21 cellular contexts compared by ENCODE assay signal in genomic region chr10:70541738-70542564, GRCh38.
A peak's percentile ranks its signal among the peaks of the same experiment; 100 is the strongest.
DNase-seq lines count a peak whose midpoint lies in the region; ATAC-seq, FAIRE-seq and TF ChIP-seq lines count a peak whose summit lies in the region.
"Had no signal": no experiment of that assay in that cellular context is flagged by ENCODE, and none has a peak within 500 bp of the region (broad histone marks: within the 10 kb centered on the region; RNA-seq: fewer than 3 reads in every experiment).

No MANE protein-coding gene starts in this region.

- no peak overlapping the region for H3K4me2 ChIP-seq in HepG2 (ENCODE audit: low read depth, low read length)
- no peak overlapping the region for H3K4me2 ChIP-seq in OCI-LY1 (ENCODE audit: low read length)
- H3K4me2 ChIP-seq in K562 (ENCODE audit: insufficient read depth, low read length), result no peak overlapping the region

- TF ChIP-seq RAD21 in HepG2 (CRISPR knock-in tag; IDR thresholded peaks at IDR 0.05), result no peak
- no peak for TF ChIP-seq RAD21 in K562 (CRISPR knock-in tag; conservative IDR thresholded peaks at IDR 0.05 in 1 of 2, IDR thresholded peaks at IDR 0.05 in 1 of 2)

- no peak for TF ChIP-seq CTCF in HepG2 (CRISPR knock-in tag; IDR thresholded peaks at IDR 0.05)
- no peak for TF ChIP-seq CTCF in right lobe of liver (IDR thresholded peaks at IDR 0.05)
- TF ChIP-seq CTCF in OCI-LY1 (IDR thresholded peaks at IDR 0.05; ENCODE audit: low read length), result no peak
- no peak for TF ChIP-seq CTCF in K562 (IDR thresholded peaks at IDR 0.05 in 2 of 3, conservative IDR thresholded peaks at IDR 0.05 in 1 of 3; ENCODE audit: insufficient read depth in 2 of 3, low read depth in 1 of 3, low read length in 3 of 3)
- TF ChIP-seq CTCF in type B pancreatic cell (conservative IDR thresholded peaks at IDR 0.05), result no peak

- no peak overlapping the region for H3K9ac ChIP-seq in HepG2 (ENCODE audit: insufficient read depth, low read depth, low read length)
- no peak overlapping the region for H3K9ac ChIP-seq in OCI-LY1 (ENCODE audit: low read length)
- peak overlapping the region in 1 of 2 experiments; percentile 57; a peak in 1 of 4 replicates for H3K9ac ChIP-seq in K562 (ENCODE audit: insufficient read depth in 1 of 2, low read depth in 2 of 2, low read length in 2 of 2)

- H3K79me2 ChIP-seq in HepG2 (ENCODE audit: insufficient read depth, low read length), result no peaks in the 10 kb centered on the region
- H3K79me2 ChIP-seq in OCI-LY1 (ENCODE audit: insufficient read depth, low read length), result no peaks in the 10 kb centered on the region
- no peaks in the 10 kb centered on the region for H3K79me2 ChIP-seq in K562 (ENCODE audit: control insufficient read depth, insufficient read depth, low read length)

- no peak for FAIRE-seq in HepG2 (lab: Jason Lieb, UNC)
- peak; percentile 56 for FAIRE-seq in K562 (lab: Jason Lieb, UNC)

- H3K4me1 ChIP-seq in HepG2 (ENCODE audit: insufficient read depth, low read length) (peaks cover 32% of the 10 kb centered on the region), right lobe of liver (peaks cover 0 to 7% (median 0%) of the 10 kb centered on the region in 4 donors), OCI-LY1 (ENCODE audit: insufficient read depth, low read length, severe bottlenecking) (peaks cover 37% of the 10 kb centered on the region), K562 (replicated peaks in 1 of 2; ENCODE audit: control insufficient read depth in 2 of 2, insufficient read depth in 2 of 2, low read length in 2 of 2) (peaks cover 0 to 42% of the 10 kb centered on the region in 2 experiments; a peak in 3 of 5 replicates)

- H3K9me3 ChIP-seq in HepG2 (ENCODE audit: low read length) (no peaks in the 10 kb centered on the region), right lobe of liver (no peaks in the 10 kb centered on the region), OCI-LY1 (ENCODE audit: low read length) (no peaks in the 10 kb centered on the region), K562 (replicated peaks; ENCODE audit: control insufficient read depth, insufficient read depth, low read depth, low read length) (no peaks in the 10 kb centered on the region)

- H4K20me1 ChIP-seq in HepG2 (ENCODE audit: insufficient read depth, low read length), result no peaks in the 10 kb centered on the region
- H4K20me1 ChIP-seq in OCI-LY1 (ENCODE audit: insufficient read depth, low read length), result no peaks in the 10 kb centered on the region
- peaks cover 11% of the 10 kb centered on the region; the same call in 1 of the 2 replicates for H4K20me1 ChIP-seq in K562 (replicated peaks; ENCODE audit: control insufficient read depth, insufficient read depth, low read length)

- no peak overlapping the region for H3K4me3 Mint-ChIP-seq in type B pancreatic cell
- H3K4me3 Mint-ChIP-seq in activated T-cell treated with anti-CD3 and anti-CD28 coated beads, Interleukin-2, amount 50 U/mL, for 72 hours, result no peak overlapping the region
- H3K4me3 Mint-ChIP-seq: B cell; CD4-positive, CD25-positive, alpha-beta regulatory T cell had no signal

- H3K27ac ChIP-seq in HepG2 (ENCODE audit: extremely low read length, insufficient read depth, low read length) (no peak overlapping the region), right lobe of liver (no peak overlapping the region), OCI-LY1 (ENCODE audit: low read depth, low read length, poor library complexity, severe bottlenecking) (peak overlapping the region; percentile 69), K562 (ENCODE audit: extremely low read depth, low read depth, low read length) (no peak overlapping the region)
- H3K27ac ChIP-seq: RWPE1, SK-N-MC had no signal

- H3K27me3 Mint-ChIP-seq in type B pancreatic cell, result no peaks in the 10 kb centered on the region
- H3K27me3 Mint-ChIP-seq in activated T-cell treated with anti-CD3 and anti-CD28 coated beads, Interleukin-2, amount 50 U/mL, for 72 hours (ENCODE audit: low read depth), result no peaks in the 10 kb centered on the region
- H3K27me3 Mint-ChIP-seq: B cell; CD4-positive, CD25-positive, alpha-beta regulatory T cell; IgD-negative memory B cell had no signal

- H2AFZ ChIP-seq in HepG2 (ENCODE audit: low read length) (no peak overlapping the region), OCI-LY1 (ENCODE audit: low read length) (no peak overlapping the region), K562 (ENCODE audit: low read depth, low read length) (no peak overlapping the region)

- no peaks in the 10 kb centered on the region for H3F3A ChIP-seq in OCI-LY1 (ENCODE audit: insufficient read depth, low read length)

- H3K27me3 ChIP-seq in HepG2 (ENCODE audit: control insufficient read depth in 1 of 2, insufficient read depth in 2 of 2, low read length in 2 of 2) (peaks cover 3 to 27% of the 10 kb centered on the region in 2 experiments; a peak in 3 of 5 replicates), right lobe of liver (no peaks in the 10 kb centered on the region), OCI-LY1 (ENCODE audit: insufficient read depth, low read length) (no peaks in the 10 kb centered on the region), K562 (ENCODE audit: control insufficient read depth in 2 of 2, insufficient read depth in 2 of 2, low read length in 2 of 2) (peaks cover 3 to 35% of the 10 kb centered on the region in 2 experiments; a peak in 2 of 5 replicates)

- TF ChIP-seq EP300 in HepG2 (IDR thresholded peaks at IDR 0.05; ENCODE audit: low read depth in 2 of 2, low read length in 2 of 2), result no peak
- TF ChIP-seq EP300 in HepG2 (CRISPR knock-in tag; IDR thresholded peaks at IDR 0.05; ENCODE audit: borderline replicate concordance), result no peak
- TF ChIP-seq EP300 in K562 (IDR thresholded peaks at IDR 0.05; ENCODE audit: low read length), result no peak

- in situ Hi-C loops in HepG2 (cut with HindIII; ENCODE audit: extremely low pct_ligation_motif_present, low pct_unique_long_range_greater_than_20kb), result no loop called here
- in situ Hi-C loops in K562 (cut with MboI), result no loop called here

- H3K9me2 ChIP-seq in OCI-LY1 (ENCODE audit: low read depth, low read length), result no peaks in the 10 kb centered on the region

- 13% methylated on average over 9 of the region's 14 CpGs for WGBS in HepG2 (ENCODE audit: low lambda C conversion rate)
- WGBS in right lobe of liver (ENCODE audit: insufficient coverage, low coverage, low lambda C conversion rate, missing lambda C conversion rate), result 56% methylated on average over 7 of the region's 14 CpGs
- 2% methylated on average over 14 of the region's 14 CpGs for WGBS in K562 (ENCODE audit: insufficient coverage, low coverage, missing lambda C conversion rate)

- no TSS peak for BruUV-seq in HepG2 (replicated peaks; lab: Mats Ljungman, UMichigan)
- BruUV-seq in K562 (replicated peaks; lab: Mats Ljungman, UMichigan), result no TSS peak

- intact Hi-C loops in HepG2 (cut with micrococcal nuclease; ENCODE audit: unreplicated experiment) (loop anchor here (2.0 kb wide), 1 partner anchor 161 kb away; no protein-coding TSS in a partner anchor), right lobe of liver (cut with DNase I) (no loop called here), K562 (cut with micrococcal nuclease) (loop anchor here (2.0 to 10.0 kb wide), 2 partner anchors 159 to 663 kb away; partner anchors contain the start of gene LRRC20)

- H3K27ac Mint-ChIP-seq in type B pancreatic cell, result peak overlapping the region; percentile 0
- H3K27ac Mint-ChIP-seq in activated T-cell treated with anti-CD3 and anti-CD28 coated beads, Interleukin-2, amount 50 U/mL, for 72 hours, result no peak overlapping the region
- H3K27ac Mint-ChIP-seq: B cell; CD4-positive, CD25-positive, alpha-beta regulatory T cell; IgD-negative memory B cell had no signal

- H3K4me3 ChIP-seq in HepG2 (replicated peaks in 1 of 3; ENCODE audit: insufficient read depth in 1 of 3, low read depth in 2 of 3, low read length in 3 of 3), result no peak overlapping the region
- no peak overlapping the region for H3K4me3 ChIP-seq in right lobe of liver
- no peak overlapping the region for H3K4me3 ChIP-seq in OCI-LY1 (ENCODE audit: low read depth, low read length, poor library complexity, severe bottlenecking)
- H3K4me3 ChIP-seq in K562, result no peak overlapping the region
- H3K4me3 ChIP-seq: SK-N-MC had no signal

- DNase-seq in HepG2 (ENCODE audit: low spot score) (no peak), right lobe of liver (no peak), K562 (ENCODE audit: extremely low read depth in 1 of 4, low spot score in 3 of 4) (peak in 1 of 4 experiments; percentile 37), type B pancreatic cell (ENCODE audit: extremely low spot score, unreplicated experiment) (no peak), NCI-H510A treated with DMSO at 0.1 percent for 48 hours (lab: John Stamatoyannopoulos, UW) (no peak)
- no peak for DNase-seq in activated T-cell treated with anti-CD3 and anti-CD28 coated beads, Interleukin-2, amount 50 U/mL, for 72 hours
- DNase-seq: CD4-positive, CD25-positive, alpha-beta regulatory T cell; EL; H7; NCI-H1092; NCI-H146; NCI-H2081 treated with DMSO at 0.1 percent for 48 hours; NCI-H510A; NCI-H82; T-helper 1 cell had no signal

- peaks cover 14% of the 10 kb centered on the region for H3K4me1 Mint-ChIP-seq in type B pancreatic cell (ENCODE audit: unreplicated experiment)
- no peaks in the 10 kb centered on the region for H3K4me1 Mint-ChIP-seq in activated T-cell treated with anti-CD3 and anti-CD28 coated beads, Interleukin-2, amount 50 U/mL, for 72 hours (ENCODE audit: low read depth)
- H3K4me1 Mint-ChIP-seq: B cell had no signal

- no peak for ATAC-seq in HepG2
- ATAC-seq in right lobe of liver, result no peak
- no peak for ATAC-seq in K562
- ATAC-seq in GM18520 (IDR thresholded peaks at IDR 0.05; ENCODE audit: unreplicated experiment), result no peak
- no peak for ATAC-seq in activated T-cell treated with anti-CD3 and anti-CD28 coated beads, Interleukin-2, amount 50 U/mL, for 72 hours (replicated peaks in 1 of 2)

- POLR2A ChIA-PET in HepG2 (lab: Yijun Ruan, JAX) (no interaction called here), K562 (lab: Yijun Ruan, JAX) (interaction anchor here (0.7 kb wide), 1 partner anchor 13 kb away, joined by 3 read pairs; no protein-coding TSS in a partner anchor)

- H3K9me1 ChIP-seq in K562 (ENCODE audit: control insufficient read depth, insufficient read depth, low read length), result no peaks in the 10 kb centered on the region

- peaks cover 4% of the 10 kb centered on the region for H3K36me3 Mint-ChIP-seq in type B pancreatic cell
- no peaks in the 10 kb centered on the region for H3K36me3 Mint-ChIP-seq in activated T-cell treated with anti-CD3 and anti-CD28 coated beads, Interleukin-2, amount 50 U/mL, for 72 hours (ENCODE audit: insufficient read depth in 2 of 2)
- H3K36me3 Mint-ChIP-seq: CD4-positive, CD25-positive, alpha-beta regulatory T cell; IgD-negative memory B cell had no signal

- CTCF ChIA-PET in HepG2 (lab: Yijun Ruan, JAX; ENCODE audit: low intra/inter-chr PET ratio, low total read pairs) (interaction anchor here (1.5 to 2.0 kb wide), 3 partner anchors 81 to 162 kb away, joined by 4 to 14 read pairs (median 4); no protein-coding TSS in a partner anchor), K562 (lab: Yijun Ruan, JAX; ENCODE audit: low intra/inter-chr PET ratio) (interaction anchor here (0.6 to 1.3 kb wide), 3 partner anchors 80 to 338 kb away, joined by 3 to 8 read pairs (median 3); no protein-coding TSS in a partner anchor)

- no peaks in the 10 kb centered on the region for H3K36me3 ChIP-seq in HepG2 (replicated peaks in 1 of 2; ENCODE audit: control insufficient read depth in 1 of 2, insufficient read depth in 2 of 2, low read length in 2 of 2)
- no peaks in the 10 kb centered on the region for H3K36me3 ChIP-seq in right lobe of liver
- H3K36me3 ChIP-seq in OCI-LY1 (ENCODE audit: insufficient read depth, low read length), result peaks cover 92% of the 10 kb centered on the region
- H3K36me3 ChIP-seq in K562 (ENCODE audit: control insufficient read depth, insufficient read depth, low read length), result no peaks in the 10 kb centered on the region

- TF ChIP-seq POLR2A in HepG2 (IDR thresholded peaks at IDR 0.05; ENCODE audit: insufficient read depth in 1 of 2, low read depth in 2 of 2, low read length in 2 of 2), result no peak
- no peak for TF ChIP-seq POLR2A in right lobe of liver (IDR thresholded peaks at IDR 0.05)
- TF ChIP-seq POLR2A in K562 (conservative IDR thresholded peaks at IDR 0.05), result no peak

- H3K9me3 Mint-ChIP-seq in type B pancreatic cell, result no peaks in the 10 kb centered on the region
- no peaks in the 10 kb centered on the region for H3K9me3 Mint-ChIP-seq in activated T-cell treated with anti-CD3 and anti-CD28 coated beads, Interleukin-2, amount 50 U/mL, for 72 hours
- H3K9me3 Mint-ChIP-seq: CD4-positive, CD25-positive, alpha-beta regulatory T cell; IgD-negative memory B cell had no signal

Comparison
In these comparisons a context has a peak if more than half of its experiments do, and no peak if none do; other contexts are left out.
1. intact Hi-C loops: an anchor here in HepG2 (2.0 kb wide) and K562 (2.0 to 10.0 kb wide); none called in right lobe of liver.
2. Of the 241 proteins assayed by ChIP-seq in both HepG2 and K562: peak only in HepG2: CEBPB; only in K562: KDM1A, MAX and TFAP4; in both: none; in neither: 235; mixed calls (peak in some experiments, not most) for 2.